19 cellular contexts compared by ENCODE assay signal in the genomic region with DNA sequence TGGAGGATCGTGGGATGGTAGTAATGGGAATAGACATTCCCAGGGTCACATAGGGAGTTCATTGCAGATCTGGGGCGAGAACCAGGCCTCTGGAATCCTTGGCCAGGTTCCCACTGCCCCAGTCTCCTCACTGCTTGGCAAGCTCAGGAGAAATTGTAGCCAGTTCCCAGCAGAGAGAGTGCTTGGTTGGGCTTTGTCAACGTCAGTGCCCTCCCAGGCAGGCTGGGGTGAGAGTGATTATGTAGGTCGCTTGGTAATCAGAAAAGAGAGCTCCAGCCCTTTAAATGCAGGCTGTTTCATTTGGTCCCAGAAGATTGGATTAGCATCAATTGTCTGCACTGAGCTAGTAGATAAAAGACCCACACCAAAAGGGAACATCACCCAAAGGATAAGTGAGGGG. TPM values are rescaled to one million over a fixed set of nuclear protein-coding genes. Genes with fewer than 3 reads are reported as not detected.
DNase-seq lines count a peak whose midpoint lies in the region; ATAC-seq and TF ChIP-seq lines count a peak whose summit lies in the region.
"Had no signal": no experiment of that assay in that cellular context is flagged by ENCODE, and none has a peak within 500 bp of the region (broad histone marks: within the 10 kb centered on the region; RNA-seq: fewer than 3 reads in every experiment).

No MANE protein-coding gene starts in this region.

- H3K9me3 ChIP-seq in HEK293 (ENCODE audit: control insufficient read depth, insufficient read depth, low read depth, low read length) (no peaks in the 10 kb centered on the region), left ventricle myocardium inferior (replicated peaks) (no peaks in the 10 kb centered on the region), colonic mucosa (no peaks in the 10 kb centered on the region)
- H3K9me3 ChIP-seq: stomach had no signal

- H3K4me1 Mint-ChIP-seq in chondrocyte (ENCODE audit: low read depth) (peaks cover 12% of the 10 kb centered on the region), CD14-positive monocyte (peaks cover 3% of the 10 kb centered on the region)
- H3K4me1 Mint-ChIP-seq: activated CD8-positive, alpha-beta memory T cell treated with anti-CD3 and anti-CD28 coated beads, Interleukin-2, amount 10 ng/mL, durations not matched to agents 7 days and 5 days had no signal

- POLR2A ChIA-PET in HEK293 (lab: Yijun Ruan, JAX) = interaction anchor here (0.7 kb wide), 1 partner anchor 10 kb away, joined by 6 read pairs; no protein-coding TSS in a partner anchor

- H3K27ac ChIP-seq in HEK293 (ENCODE audit: extremely low read depth, low read depth, low read length) (no peak overlapping the region), left ventricle myocardium inferior (replicated peaks) (peak overlapping the region; percentile 87), rectal smooth muscle tissue (ENCODE audit: low read depth, low read length) (peak overlapping the region; percentile 44), colonic mucosa (no peak overlapping the region)
- H3K27ac ChIP-seq: foreskin keratinocyte, stomach had no signal

- H3K27ac Mint-ChIP-seq in chondrocyte (ENCODE audit: unreplicated experiment) (no peak overlapping the region), CD14-positive monocyte (no peak overlapping the region)
- H3K27ac Mint-ChIP-seq: activated CD8-positive, alpha-beta memory T cell treated with anti-CD3 and anti-CD28 coated beads, Interleukin-2, amount 10 ng/mL, durations not matched to agents 7 days and 5 days had no signal

- TF ChIP-seq POLR2A in GM18505 (IDR thresholded peaks at IDR 0.05; ENCODE audit: borderline replicate concordance, extremely low read depth, insufficient read depth, insufficient read length) = no peak

- H3K36me3 Mint-ChIP-seq in chondrocyte (ENCODE audit: low read depth) (no peaks in the 10 kb centered on the region), CD14-positive monocyte (no peaks in the 10 kb centered on the region)
- H3K36me3 Mint-ChIP-seq: activated CD8-positive, alpha-beta memory T cell treated with anti-CD3 and anti-CD28 coated beads, Interleukin-2, amount 10 ng/mL, durations not matched to agents 7 days and 5 days had no signal

- H3K27me3 Mint-ChIP-seq in chondrocyte (ENCODE audit: low read depth) (no peaks in the 10 kb centered on the region), CD14-positive monocyte (ENCODE audit: low read depth in 3 of 3) (peaks cover 5 to 19% (median 14%) of the 10 kb centered on the region in 3 donors)

- ATAC-seq in GM18505 (IDR thresholded peaks at IDR 0.05; ENCODE audit: unreplicated experiment) = no peak
- ATAC-seq: activated CD4-positive, CD25-positive, alpha-beta regulatory T cell treated with anti-CD3 and anti-CD28 coated beads, Interleukin-2, amount 50 U/mL, for 24 hours; activated CD8-positive, alpha-beta memory T cell treated with anti-CD3 and anti-CD28 coated beads, Interleukin-2, amount 10 ng/mL, durations not matched to agents 7 days and 5 days; foreskin keratinocyte; HCT116 had no signal

- no peaks in the 10 kb centered on the region for H3K36me3 ChIP-seq in HEK293 (ENCODE audit: control insufficient read depth in 2 of 2, insufficient read depth in 1 of 2, low read length in 2 of 2)
- H3K36me3 ChIP-seq in left ventricle myocardium inferior = no peaks in the 10 kb centered on the region
- no peaks in the 10 kb centered on the region for H3K36me3 ChIP-seq in rectal smooth muscle tissue (ENCODE audit: control insufficient read depth, insufficient read depth, low read length)
- H3K36me3 ChIP-seq in colonic mucosa = no peaks in the 10 kb centered on the region
- H3K36me3 ChIP-seq: stomach had no signal

- CTCF ChIA-PET in HEK293 (lab: Yijun Ruan, JAX) = interaction anchor here (0.6 kb wide), 1 partner anchor 165 kb away, joined by 3 read pairs; no protein-coding TSS in a partner anchor

- no peak overlapping the region for H3K4me3 Mint-ChIP-seq in chondrocyte (ENCODE audit: unreplicated experiment)
- no peak overlapping the region for H3K4me3 Mint-ChIP-seq in CD14-positive monocyte
- H3K4me3 Mint-ChIP-seq: activated CD8-positive, alpha-beta memory T cell treated with anti-CD3 and anti-CD28 coated beads, Interleukin-2, amount 10 ng/mL, durations not matched to agents 7 days and 5 days had no signal

- H3K9ac ChIP-seq in rectal smooth muscle tissue (ENCODE audit: low read length) (no peak overlapping the region), colonic mucosa (ENCODE audit: low read depth in 2 of 2, low read length in 2 of 2) (no peak overlapping the region)

- H3K9me3 Mint-ChIP-seq in chondrocyte (ENCODE audit: low read depth) = no peaks in the 10 kb centered on the region
- peaks cover 0 to 3% (median 0%) of the 10 kb centered on the region in 7 donors for H3K9me3 Mint-ChIP-seq in CD14-positive monocyte

- peak; percentile 8 for DNase-seq in astrocyte of the cerebellum (ENCODE audit: low read depth)
- DNase-seq in left ventricle myocardium inferior = peak; percentile 73
- no peak for DNase-seq in chondrocyte (ENCODE audit: low spot score)
- DNase-seq in colonic mucosa = no peak
- no peak for DNase-seq in CD14-positive monocyte (ENCODE audit: low spot score)
- DNase-seq: activated CD8-positive, alpha-beta memory T cell treated with anti-CD3 and anti-CD28 coated beads, Interleukin-2, amount 10 ng/mL, durations not matched to agents 7 days and 5 days; activated gamma-delta T cell; Calu3; effector memory CD4-positive, alpha-beta T cell; foreskin keratinocyte; NCI-H2171 treated with DMSO at 0.1 percent for 48 hours; NK-92 treated with Interleukin-12 subunit alpha and Interleukin-12 subunit beta, amount 100 ng/mL, for 24 hours; occipital lobe; stomach had no signal

- H3K4me3 ChIP-seq in HEK293 (ENCODE audit: low read depth, low read length) = no peak overlapping the region
- H3K4me3 ChIP-seq in astrocyte of the cerebellum (ENCODE audit: low read depth, low read length) = no peak overlapping the region
- H3K4me3 ChIP-seq in left ventricle myocardium inferior = no peak overlapping the region
- H3K4me3 ChIP-seq in rectal smooth muscle tissue (ENCODE audit: low read length) = no peak overlapping the region
- no peak overlapping the region for H3K4me3 ChIP-seq in colonic mucosa
- H3K4me3 ChIP-seq: stomach had no signal

- H3K4me1 ChIP-seq in HEK293 (ENCODE audit: control insufficient read depth, insufficient read depth, low read length) = peaks cover 15% of the 10 kb centered on the region
- H3K4me1 ChIP-seq in left ventricle myocardium inferior = peaks cover 55% of the 10 kb centered on the region
- H3K4me1 ChIP-seq in rectal smooth muscle tissue (ENCODE audit: control insufficient read depth, insufficient read depth, low read length) = peaks cover 9% of the 10 kb centered on the region
- H3K4me1 ChIP-seq in colonic mucosa = no peaks in the 10 kb centered on the region
- H3K4me1 ChIP-seq: foreskin keratinocyte had no signal

- H3K27me3 ChIP-seq in left ventricle myocardium inferior (ENCODE audit: low read depth) (no peaks in the 10 kb centered on the region), rectal smooth muscle tissue (ENCODE audit: control insufficient read depth, insufficient read depth, low read length) (no peaks in the 10 kb centered on the region), colonic mucosa (no peaks in the 10 kb centered on the region)
- H3K27me3 ChIP-seq: stomach had no signal

- TF ChIP-seq CTCF in HEK293 (tag by site-specific recombination; IDR thresholded peaks at IDR 0.05) = no peak
- TF ChIP-seq CTCF in astrocyte of the cerebellum (IDR thresholded peaks at IDR 0.05; ENCODE audit: low read depth, low read length, missing control alignments) = no peak
- TF ChIP-seq CTCF in left ventricle myocardium inferior (IDR thresholded peaks at IDR 0.05; ENCODE audit: borderline replicate concordance) = no peak
- no peak for TF ChIP-seq CTCF in chondrocyte (IDR thresholded peaks at IDR 0.05)
- no peak for TF ChIP-seq CTCF in colonic mucosa (IDR thresholded peaks at IDR 0.05)
- no peak for TF ChIP-seq CTCF in CD14-positive monocyte (IDR thresholded peaks at IDR 0.05)

- intact Hi-C loops in left ventricle myocardium inferior (cut with micrococcal nuclease) (no loop called here), colonic mucosa (cut with DNase I) (no loop called here), CD14-positive monocyte (cut with micrococcal nuclease) (no loop called here)

- in situ Hi-C loops in astrocyte of the cerebellum (cut with HindIII; ENCODE audit: low sequenced_read_pairs) = no loop called here

TF ChIP-seq in HEK293, 187 proteins besides CTCF, POLR2A, EP300 and RAD21:
- no peak for TF ChIP-seq ZNF843 (tag by site-specific recombination; IDR thresholded peaks at IDR 0.05)
- 0 out of 2 replicates have a peak, but pooled peaks have one; percentile 17 for TF ChIP-seq ZBTB8A (tag by site-specific recombination; IDR thresholded peaks at IDR 0.05)
- TF ChIP-seq GLIS1 (tag by site-specific recombination; IDR thresholded peaks at IDR 0.05) = peak; percentile 53
- TF ChIP-seq ZNF2 (tag by site-specific recombination; IDR thresholded peaks at IDR 0.05) = no peak
- TF ChIP-seq, protein P1, sequence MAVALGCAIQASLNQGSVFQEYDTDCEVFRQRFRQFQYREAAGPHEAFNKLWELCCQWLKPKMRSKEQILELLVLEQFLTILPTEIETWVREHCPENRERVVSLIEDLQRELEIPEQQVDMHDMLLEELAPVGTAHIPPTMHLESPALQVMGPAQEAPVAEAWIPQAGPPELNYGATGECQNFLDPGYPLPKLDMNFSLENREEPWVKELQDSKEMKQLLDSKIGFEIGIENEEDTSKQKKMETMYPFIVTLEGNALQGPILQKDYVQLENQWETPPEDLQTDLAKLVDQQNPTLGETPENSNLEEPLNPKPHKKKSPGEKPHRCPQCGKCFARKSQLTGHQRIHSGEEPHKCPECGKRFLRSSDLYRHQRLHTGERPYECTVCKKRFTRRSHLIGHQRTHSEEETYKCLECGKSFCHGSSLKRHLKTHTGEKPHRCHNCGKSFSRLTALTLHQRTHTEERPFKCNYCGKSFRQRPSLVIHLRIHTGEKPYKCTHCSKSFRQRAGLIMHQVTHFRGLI (tag by site-specific recombination; IDR thresholded peaks at IDR 0.05) = peak; percentile 97
- no peak for TF ChIP-seq ZNF777 (tag by site-specific recombination; IDR thresholded peaks at IDR 0.05; ENCODE audit: borderline replicate concordance)
- TF ChIP-seq ZSCAN16 (tag by site-specific recombination; IDR thresholded peaks at IDR 0.05) = peak; percentile 89; the same call in 1 of the 2 replicates
- no peak for TF ChIP-seq ZNF501 (tag by site-specific recombination; IDR thresholded peaks at IDR 0.05)

RNA-seq across cellular contexts. Expression of a gene that starts 51.8 kb away (rescaled TPM):
- 11.5 TPM for total RNA-seq in left ventricle myocardium inferior
- 155 to 220 TPM (median 157 TPM) in 3 replicates for total RNA-seq in chondrocyte
- total RNA-seq in colonic mucosa = 10 to 100 TPM; 40.0 to 46.7 TPM
- polyA plus RNA-seq in CD14-positive monocyte = 1 to 10 TPM; 6.2 to 7.3 TPM

Comparison
In these comparisons a context has a peak if more than half of its experiments do, and no peak if none do; other contexts are left out.
1. H3K27ac ChIP-seq: peak in left ventricle myocardium inferior (single experiment) and rectal smooth muscle tissue (single experiment); none in HEK293 (single experiment) and colonic mucosa (single experiment).
2. DNase-seq: peak in astrocyte of the cerebellum (single experiment) and left ventricle myocardium inferior (single experiment); none in chondrocyte (single experiment), colonic mucosa (single experiment) and CD14-positive monocyte (single experiment).